8 cellular contexts compared by ENCODE assay signal in genomic region chr3:50971487-50971924, GRCh38.
DNase-seq lines count a peak whose midpoint lies in the region; ATAC-seq, FAIRE-seq and TF ChIP-seq lines count a peak whose summit lies in the region.

No MANE protein-coding gene starts in this region.

- DNase-seq in GM10266 (ENCODE audit: extremely low spot score) (peak; percentile 57), NCI-H510A (lab: John Stamatoyannopoulos, UW) (peak; percentile 10), endothelial cell of umbilical vein (ENCODE audit: low read depth, low spot score) (peak; percentile 45), neural crest cell (ENCODE audit: low read depth, low spot score) (peak; percentile 40), pons (ENCODE audit: low spot score) (no peak), posterior vena cava (ENCODE audit: low spot score) (no peak)
- DNase-seq in activated CD4-positive, alpha-beta T cell treated with anti-CD3 and anti-CD28 coated beads, Interleukin-2, amount 50 U/mL, for 1 hour: peak; percentile 41

- H3K9ac ChIP-seq in endothelial cell of umbilical vein (replicated peaks; ENCODE audit: extremely low read depth, insufficient read depth, low read length): no peak overlapping the region

- TF ChIP-seq POLR2A in endothelial cell of umbilical vein (IDR thresholded peaks at IDR 0.05; ENCODE audit: low read depth, low read length): no peak

- H3K36me3 ChIP-seq in endothelial cell of umbilical vein (ENCODE audit: control insufficient read depth in 2 of 2, extremely low read depth in 1 of 2, insufficient read depth in 2 of 2, low read length in 2 of 2): no peaks in the 10 kb centered on the region

- FAIRE-seq in endothelial cell of umbilical vein (lab: Jason Lieb, UNC): peak; percentile 73

- H3K4me3 ChIP-seq in endothelial cell of umbilical vein (replicated peaks in 1 of 3; ENCODE audit: insufficient read depth in 1 of 3, low read depth in 1 of 3, low read length in 3 of 3): no peak overlapping the region

- no peaks in the 10 kb centered on the region for H3K4me1 ChIP-seq in endothelial cell of umbilical vein (ENCODE audit: control insufficient read depth, extremely low read depth, insufficient read depth, low read length)

- H3K27me3 Mint-ChIP-seq in neural crest cell (ENCODE audit: low read depth): no peaks in the 10 kb centered on the region

- BruUV-seq in endothelial cell of umbilical vein (replicated peaks; lab: Mats Ljungman, UMichigan): no TSS peak

- TF ChIP-seq CTCF in GM10266 (IDR thresholded peaks at IDR 0.05; ENCODE audit: control insufficient read depth, insufficient read depth, low read depth, missing control alignments) (peak; percentile 88), endothelial cell of umbilical vein (IDR thresholded peaks at IDR 0.05; ENCODE audit: extremely low read depth in 1 of 2, insufficient read depth in 1 of 2, low read depth in 1 of 2, low read length in 2 of 2) (peak; percentile 75 to 78), neural crest cell (conservative IDR thresholded peaks at IDR 0.05) (peak; percentile 91)

- CTCF ChIA-PET in endothelial cell of umbilical vein (lab: Charles Lee): interaction anchor here (0.7 to 3.5 kb wide), 15 partner anchors 9 to 463 kb away, joined by 3 to 90 read pairs (median 5); partner anchors contain the start of genes HEMK1 and MAPKAPK3

- H3K4me2 ChIP-seq in endothelial cell of umbilical vein (ENCODE audit: insufficient read depth, low read length): no peak overlapping the region

- no peaks in the 10 kb centered on the region for H3K36me3 Mint-ChIP-seq in neural crest cell (ENCODE audit: low read depth)

- no peak overlapping the region for H3K27ac Mint-ChIP-seq in neural crest cell (ENCODE audit: unreplicated experiment)

- dilution Hi-C loops in endothelial cell of umbilical vein (cut with MboI; ENCODE audit: extremely low pct_ligation_motif_present, low sequenced_read_pairs): no loop called here

- POLR2A ChIA-PET in endothelial cell of umbilical vein (lab: Charles Lee): no interaction called here

- no peaks in the 10 kb centered on the region for H3K9me1 ChIP-seq in endothelial cell of umbilical vein (replicated peaks; ENCODE audit: control insufficient read depth, extremely low read depth, insufficient read depth, low read length)

- peaks cover 6% of the 10 kb centered on the region for H3K9me3 Mint-ChIP-seq in neural crest cell

- H4K20me1 ChIP-seq in endothelial cell of umbilical vein (replicated peaks; ENCODE audit: control insufficient read depth, extremely low read depth, insufficient read depth, low read length): no peaks in the 10 kb centered on the region

- H3K9me3 ChIP-seq in endothelial cell of umbilical vein (replicated peaks; ENCODE audit: control insufficient read depth, insufficient read depth, low read length): no peaks in the 10 kb centered on the region

- no peaks in the 10 kb centered on the region for H3K79me2 ChIP-seq in endothelial cell of umbilical vein (ENCODE audit: control insufficient read depth, insufficient read depth, low read length)

- intact Hi-C loops in endothelial cell of umbilical vein (cut with micrococcal nuclease): loop anchor here (2.0 to 5.0 kb wide), 2 partner anchors 354 to 401 kb away; partner anchors contain the start of gene MAPKAPK3
- intact Hi-C loops in posterior vena cava (cut with DNase I): no loop called here

- H2AFZ ChIP-seq in endothelial cell of umbilical vein (ENCODE audit: low read depth, low read length): no peak overlapping the region

- H3K27me3 ChIP-seq in endothelial cell of umbilical vein (ENCODE audit: control insufficient read depth in 2 of 2, insufficient read depth in 2 of 2, low read length in 2 of 2): no peaks in the 10 kb centered on the region

- H3K4me3 Mint-ChIP-seq in neural crest cell: no peak overlapping the region

- H3K4me1 Mint-ChIP-seq in neural crest cell: peaks cover 5% of the 10 kb centered on the region

- no peak overlapping the region for H3K27ac ChIP-seq in endothelial cell of umbilical vein (ENCODE audit: insufficient read depth, low read depth, low read length)

- ATAC-seq in HG02884 (IDR thresholded peaks at IDR 0.05; ENCODE audit: unreplicated experiment): peak; percentile 54

TF ChIP-seq in endothelial cell of umbilical vein, 7 proteins besides CTCF, POLR2A, EP300 and RAD21:
- TF ChIP-seq EZH2 (IDR thresholded peaks at IDR 0.05; ENCODE audit: borderline replicate concordance, low read depth, low read length, severe bottlenecking) (no peak), MAX (IDR thresholded peaks at IDR 0.05; ENCODE audit: insufficient read depth, insufficient read length) (no peak), GATA2 (IDR thresholded peaks at IDR 0.05; ENCODE audit: insufficient read depth, insufficient read length, low read depth, low read length) (no peak), JUN (IDR thresholded peaks at IDR 0.05; ENCODE audit: borderline replicate concordance, insufficient read depth, insufficient read length, low read depth) (no peak), FOS (IDR thresholded peaks at IDR 0.05; ENCODE audit: borderline replicate concordance, insufficient read depth, low read length) (no peak), POLR2AphosphoS5 (IDR thresholded peaks at IDR 0.05; ENCODE audit: insufficient read depth, low read depth, low read length) (no peak), MYC (IDR thresholded peaks at IDR 0.05; ENCODE audit: low read depth, low read length) (no peak)
TF ChIP-seq in endothelial cell of umbilical vein: peak in this region for 0.

Comparison
In these comparisons a context has a peak if more than half of its experiments do, and no peak if none do; other contexts are left out.
1. DNase-seq: peak in GM10266 (single experiment), NCI-H510A (single experiment), activated CD4-positive, alpha-beta T cell treated with anti-CD3 and anti-CD28 coated beads, Interleukin-2, amount 50 U/mL, for 1 hour (single experiment), endothelial cell of umbilical vein (single experiment) and neural crest cell (single experiment); none in pons (single experiment) and posterior vena cava (single experiment).
2. Peak in every context shown above with its lines, with median percentiles within 50 percentile points of each other: CTCF ChIP-seq.